ENCODE assay signal across 13 cellular contexts in genomic region chr20:4512891-4513550, GRCh38.
DNase-seq lines count a peak whose midpoint lies in the region; ATAC-seq, FAIRE-seq and TF ChIP-seq lines count a peak whose summit lies in the region.
"Had no signal": no experiment of that assay in that cellular context is flagged by ENCODE, and none has a peak within 500 bp of the region (broad histone marks: within the 10 kb centered on the region; RNA-seq: fewer than 3 reads in every experiment).

No MANE protein-coding gene starts in this region.

- H3K27ac Mint-ChIP-seq in CD8-positive, alpha-beta memory T cell: no peak overlapping the region
- H3K27ac Mint-ChIP-seq in activated naive CD4-positive, alpha-beta T cell treated with anti-CD3 and anti-CD28 coated beads for 36 hours: no peak overlapping the region
- H3K27ac Mint-ChIP-seq: B cell, neural progenitor cell had no signal

- peak; percentile 74 to 91 for ATAC-seq in A549

- H3K27me3 ChIP-seq in suprapubic skin: no peaks in the 10 kb centered on the region
- H3K27me3 ChIP-seq in CD8-positive, alpha-beta memory T cell (ENCODE audit: insufficient read depth, low read length, poor library complexity, severe bottlenecking): no peaks in the 10 kb centered on the region
- H3K27me3 ChIP-seq: neural progenitor cell had no signal

- peak; percentile 3 to 27; a peak in 2 of 5 replicates for TF ChIP-seq RAD21 in A549 (conservative IDR thresholded peaks at IDR 0.05 in 1 of 2, IDR thresholded peaks at IDR 0.05 in 1 of 2)

- H3K4me1 ChIP-seq in A549: peaks cover 26% of the 10 kb centered on the region
- H3K4me1 ChIP-seq in suprapubic skin: no peaks in the 10 kb centered on the region
- no peaks in the 10 kb centered on the region for H3K4me1 ChIP-seq in CD8-positive, alpha-beta memory T cell (ENCODE audit: insufficient read depth, low read length)

- no peaks in the 10 kb centered on the region for H3K36me3 Mint-ChIP-seq in CD8-positive, alpha-beta memory T cell
- no peaks in the 10 kb centered on the region for H3K36me3 Mint-ChIP-seq in activated naive CD4-positive, alpha-beta T cell treated with anti-CD3 and anti-CD28 coated beads for 36 hours (ENCODE audit: low read depth)

- no peak for TF ChIP-seq POLR2A in A549 (IDR thresholded peaks at IDR 0.05; ENCODE audit: low read length)
- no peak for TF ChIP-seq POLR2A in suprapubic skin (IDR thresholded peaks at IDR 0.05)

- H3K36me3 ChIP-seq in suprapubic skin: no peaks in the 10 kb centered on the region
- no peaks in the 10 kb centered on the region for H3K36me3 ChIP-seq in CD8-positive, alpha-beta memory T cell (ENCODE audit: insufficient read depth, low read length)

- POLR2A ChIA-PET in A549 (lab: Yijun Ruan, JAX): interaction anchor here (1.3 kb wide), 1 partner anchor 61 kb away, joined by 5 read pairs; no protein-coding TSS in a partner anchor
- POLR2A ChIA-PET in CD8-positive, alpha-beta memory T cell (lab: Charles Lee): no interaction called here

- H3K4me1 Mint-ChIP-seq in CD8-positive, alpha-beta memory T cell: no peaks in the 10 kb centered on the region
- no peaks in the 10 kb centered on the region for H3K4me1 Mint-ChIP-seq in activated naive CD4-positive, alpha-beta T cell treated with anti-CD3 and anti-CD28 coated beads for 36 hours (ENCODE audit: low read depth)
- H3K4me1 Mint-ChIP-seq: B cell had no signal

- CTCF ChIA-PET in A549 (lab: Yijun Ruan, JAX): interaction anchor here (0.8 to 1.8 kb wide), 4 partner anchors 27 to 262 kb away, joined by 3 to 4 read pairs (median 3); no protein-coding TSS in a partner anchor
- CTCF ChIA-PET in CD8-positive, alpha-beta memory T cell (lab: Charles Lee): no interaction called here
- CTCF ChIA-PET in activated naive CD4-positive, alpha-beta T cell treated with anti-CD3 and anti-CD28 coated beads for 36 hours (lab: Charles Lee): no interaction called here

- peaks cover 31 to 58% of the 10 kb centered on the region in 2 donors for H3K27me3 Mint-ChIP-seq in CD8-positive, alpha-beta memory T cell
- H3K27me3 Mint-ChIP-seq in activated naive CD4-positive, alpha-beta T cell treated with anti-CD3 and anti-CD28 coated beads for 36 hours (ENCODE audit: low read depth): peaks cover 32% of the 10 kb centered on the region

- H3K4me3 ChIP-seq in A549: 0 out of 3 replicates have a peak overlapping the region, but pooled peaks have one; percentile 7
- H3K4me3 ChIP-seq in suprapubic skin: no peak overlapping the region
- H3K4me3 ChIP-seq in CD8-positive, alpha-beta memory T cell (ENCODE audit: low read length): no peak overlapping the region
- H3K4me3 ChIP-seq: neural progenitor cell had no signal

- peaks cover 0 to 16% (median 5%) of the 10 kb centered on the region in 5 donors for H3K9me3 Mint-ChIP-seq in CD8-positive, alpha-beta memory T cell
- H3K9me3 Mint-ChIP-seq in activated naive CD4-positive, alpha-beta T cell treated with anti-CD3 and anti-CD28 coated beads for 36 hours: peaks cover 3% of the 10 kb centered on the region

- TF ChIP-seq EP300 in A549 (IDR thresholded peaks at IDR 0.05) (no peak), suprapubic skin (IDR thresholded peaks at IDR 0.05) (no peak)

- FAIRE-seq in A549 (lab: Jason Lieb, UNC): peak; percentile 99
- FAIRE-seq: colon had no signal

- peaks cover 7% of the 10 kb centered on the region; the same call in 2 of the 3 replicates for H3K9me3 ChIP-seq in A549
- peaks cover 3% of the 10 kb centered on the region for H3K9me3 ChIP-seq in suprapubic skin
- H3K9me3 ChIP-seq in CD8-positive, alpha-beta memory T cell (ENCODE audit: low read length): no peaks in the 10 kb centered on the region

- no peak for TF ChIP-seq CTCF in A549 (IDR thresholded peaks at IDR 0.05)
- no peak for TF ChIP-seq CTCF in suprapubic skin (IDR thresholded peaks at IDR 0.05)

- intact Hi-C loops in activated naive CD4-positive, alpha-beta T cell treated with anti-CD3 and anti-CD28 coated beads for 36 hours (cut with micrococcal nuclease): no loop called here

- DNase-seq in A549 (ENCODE audit: low read depth in 1 of 2, low spot score in 1 of 2) (peak; percentile 74 to 87), HS-27A (ENCODE audit: low read depth) (peak; percentile 93), amniotic epithelial cell (ENCODE audit: low read depth) (peak; percentile 94), glomerular endothelial cell (ENCODE audit: extremely low read depth, low read depth, low spot score) (peak; percentile 95), mesenteric fat pad (ENCODE audit: low spot score) (no peak), suprapubic skin (ENCODE audit: low spot score in 2 of 2) (no peak)
- no peak for DNase-seq in CD8-positive, alpha-beta memory T cell
- no peak for DNase-seq in activated naive CD4-positive, alpha-beta T cell treated with anti-CD3 and anti-CD28 coated beads for 36 hours
- DNase-seq: Karpas-422, NCI-H526 had no signal

- no peak overlapping the region for H3K4me3 Mint-ChIP-seq in CD8-positive, alpha-beta memory T cell
- no peak overlapping the region for H3K4me3 Mint-ChIP-seq in activated naive CD4-positive, alpha-beta T cell treated with anti-CD3 and anti-CD28 coated beads for 36 hours
- H3K4me3 Mint-ChIP-seq: B cell, neural progenitor cell had no signal

- peak overlapping the region; percentile 69 to 80 for H3K27ac ChIP-seq in A549
- H3K27ac ChIP-seq in suprapubic skin: no peak overlapping the region
- no peak overlapping the region for H3K27ac ChIP-seq in CD8-positive, alpha-beta memory T cell (ENCODE audit: low read depth, low read length)
- H3K27ac ChIP-seq: neural progenitor cell had no signal

- H3K4me2 ChIP-seq in A549: peak overlapping the region; percentile 64
- H3K4me2 ChIP-seq: neural progenitor cell had no signal

- WGBS in A549 (ENCODE audit: missing lambda C conversion rate): 8% methylated on average over 3 of the region's 3 CpGs
- 36% methylated on average over 3 of the region's 3 CpGs for WGBS in suprapubic skin

TF ChIP-seq in A549, 52 proteins besides CTCF, POLR2A, EP300 and RAD21:
- TF ChIP-seq MAX (IDR thresholded peaks at IDR 0.05) (peak; percentile 54; the same call in 1 of the 2 replicates), PHF8 (IDR thresholded peaks at IDR 0.05; ENCODE audit: borderline replicate concordance, low read depth) (no peak), MAZ (IDR thresholded peaks at IDR 0.05; ENCODE audit: borderline replicate concordance, low read depth, low read length) (no peak), JUN (IDR thresholded peaks at IDR 0.05) (0 out of 5 replicates have a peak, but pooled peaks of 1 of the 2 experiments have one; percentile 48), JUNB (IDR thresholded peaks at IDR 0.05) (peak; percentile 94), KDM5A (IDR thresholded peaks at IDR 0.05) (no peak), RCOR1 (IDR thresholded peaks at IDR 0.05; ENCODE audit: low read depth, low read length) (no peak), EHMT2 (IDR thresholded peaks at IDR 0.05; ENCODE audit: low read depth) (no peak), SREBF2 (IDR thresholded peaks at IDR 0.05) (no peak), FOSL2 (IDR thresholded peaks at IDR 0.05) (peak; percentile 95), FOSL2 (CRISPR knock-in tag; IDR thresholded peaks at IDR 0.05) (peak; percentile 99), HES2 (IDR thresholded peaks at IDR 0.05) (no peak), GATA3 (IDR thresholded peaks at IDR 0.05; ENCODE audit: borderline replicate concordance) (peak; percentile 77; the same call in 1 of the 2 replicates), PBX3 (IDR thresholded peaks at IDR 0.05) (no peak), FOXS1 (CRISPR knock-in tag; IDR thresholded peaks at IDR 0.05) (no peak)
- TF ChIP-seq, protein P1, sequence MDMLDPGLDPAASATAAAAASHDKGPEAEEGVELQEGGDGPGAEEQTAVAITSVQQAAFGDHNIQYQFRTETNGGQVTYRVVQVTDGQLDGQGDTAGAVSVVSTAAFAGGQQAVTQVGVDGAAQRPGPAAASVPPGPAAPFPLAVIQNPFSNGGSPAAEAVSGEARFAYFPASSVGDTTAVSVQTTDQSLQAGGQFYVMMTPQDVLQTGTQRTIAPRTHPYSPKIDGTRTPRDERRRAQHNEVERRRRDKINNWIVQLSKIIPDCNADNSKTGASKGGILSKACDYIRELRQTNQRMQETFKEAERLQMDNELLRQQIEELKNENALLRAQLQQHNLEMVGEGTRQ (IDR thresholded peaks at IDR 0.05): 0 out of 2 replicates have a peak, but pooled peaks have one; percentile 11
- TF ChIP-seq, protein P2, sequence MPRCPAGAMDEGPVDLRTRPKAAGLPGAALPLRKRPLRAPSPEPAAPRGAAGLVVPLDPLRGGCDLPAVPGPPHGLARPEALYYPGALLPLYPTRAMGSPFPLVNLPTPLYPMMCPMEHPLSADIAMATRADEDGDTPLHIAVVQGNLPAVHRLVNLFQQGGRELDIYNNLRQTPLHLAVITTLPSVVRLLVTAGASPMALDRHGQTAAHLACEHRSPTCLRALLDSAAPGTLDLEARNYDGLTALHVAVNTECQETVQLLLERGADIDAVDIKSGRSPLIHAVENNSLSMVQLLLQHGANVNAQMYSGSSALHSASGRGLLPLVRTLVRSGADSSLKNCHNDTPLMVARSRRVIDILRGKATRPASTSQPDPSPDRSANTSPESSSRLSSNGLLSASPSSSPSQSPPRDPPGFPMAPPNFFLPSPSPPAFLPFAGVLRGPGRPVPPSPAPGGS (IDR thresholded peaks at IDR 0.05): no peak

Comparison
In these comparisons a context has a peak if more than half of its experiments do, and no peak if none do; other contexts are left out.
1. DNase-seq: peak in A549 (2 of 2), HS-27A (single experiment), amniotic epithelial cell (single experiment) and glomerular endothelial cell (single experiment); none in mesenteric fat pad (single experiment), suprapubic skin (0 of 2), CD8-positive, alpha-beta memory T cell (0 of 5) and activated naive CD4-positive, alpha-beta T cell treated with anti-CD3 and anti-CD28 coated beads for 36 hours (single experiment).
2. H3K27ac ChIP-seq: peak in A549 (2 of 2); none in suprapubic skin (single experiment) and CD8-positive, alpha-beta memory T cell (single experiment).